In genomic region chr14:101521306-101521935, GRCh38 we compare ENCODE assay signal across 23 cellular contexts. TPM values are rescaled to one million over a fixed set of nuclear protein-coding genes. Genes with fewer than 3 reads are reported as not detected.
DNase-seq lines count a peak whose midpoint lies in the region; ATAC-seq and TF ChIP-seq lines count a peak whose summit lies in the region.
"Had no signal": no experiment of that assay in that cellular context is flagged by ENCODE, and none has a peak within 500 bp of the region (broad histone marks: within the 10 kb centered on the region; RNA-seq: fewer than 3 reads in every experiment).

No MANE protein-coding gene starts in this region.

- POLR2A ChIA-PET in MCF 10A (lab: Yijun Ruan, JAX): interaction anchor here (1.0 kb wide), 1 partner anchor 10 kb away, joined by 3 read pairs; no protein-coding TSS in a partner anchor

- H3K27me3 ChIP-seq in mammary epithelial cell (ENCODE audit: insufficient read depth, low read length) (no peaks in the 10 kb centered on the region), breast epithelium (no peaks in the 10 kb centered on the region), neuronal stem cell (ENCODE audit: control insufficient read depth in 3 of 3, insufficient read depth in 3 of 3, low read depth in 1 of 3, low read length in 3 of 3) (no peaks in the 10 kb centered on the region), upper lobe of left lung (no peaks in the 10 kb centered on the region)

- no peak overlapping the region for H2BK120ac ChIP-seq in neuronal stem cell (ENCODE audit: low read depth, low read length)

- peak overlapping the region; percentile 65 for H3K14ac ChIP-seq in neuronal stem cell (ENCODE audit: low read length)

- peak overlapping the region; percentile 31 for H4K8ac ChIP-seq in neuronal stem cell (ENCODE audit: low read depth, low read length)

- peaks cover 37% of the 10 kb centered on the region for H3K9me3 ChIP-seq in mammary epithelial cell (replicated peaks; ENCODE audit: insufficient read depth, low read length)
- H3K9me3 ChIP-seq in breast epithelium: no peaks in the 10 kb centered on the region
- no peaks in the 10 kb centered on the region for H3K9me3 ChIP-seq in neuronal stem cell (replicated peaks in 1 of 2; ENCODE audit: control insufficient read depth in 2 of 2, insufficient read depth in 1 of 2, low read depth in 1 of 2, low read length in 2 of 2)
- H3K9me3 ChIP-seq in upper lobe of left lung: no peaks in the 10 kb centered on the region

- no peak overlapping the region for H3K4me3 ChIP-seq in mammary epithelial cell (replicated peaks in 1 of 3; ENCODE audit: insufficient read depth in 1 of 3, low read depth in 2 of 3, low read length in 3 of 3)
- peak overlapping the region in 1 of 3 donors; percentile 35 for H3K4me3 ChIP-seq in breast epithelium
- H3K4me3 ChIP-seq in neuronal stem cell (ENCODE audit: low read length in 2 of 2): no peak overlapping the region
- no peak overlapping the region for H3K4me3 ChIP-seq in upper lobe of left lung

- WGBS in mammary epithelial cell (ENCODE audit: low coverage, missing lambda C conversion rate): 9% methylated on average over 11 of the region's 22 CpGs
- no CpG with 5 or more reads among the region's 22 CpGs for WGBS in neuronal stem cell (ENCODE audit: extremely low coverage in 2 of 2, insufficient read length in 2 of 2, insufficient replicate concordance in 1 of 2), 2 donors
- 75% methylated on average over 9 to 22 of the region's 22 CpGs for WGBS in upper lobe of left lung, 2 donors

- H2AK5ac ChIP-seq in neuronal stem cell (ENCODE audit: low read depth, low read length): peak overlapping the region; percentile 85

- DNase-seq in MCF 10A (ENCODE audit: unreplicated experiment) (peak; percentile 16), mammary epithelial cell (no peak), breast epithelium (ENCODE audit: low spot score in 2 of 2) (peak in 1 of 2 donors; percentile 55), neuronal stem cell (ENCODE audit: low spot score) (no peak), upper lobe of left lung (no peak), DMS53 (lab: John Stamatoyannopoulos, UW) (no peak)
- DNase-seq in stimulated activated CD4-positive, alpha-beta T cell treated with anti-CD3 and anti-CD28 coated beads, Interleukin-1b, Interleukin-23, amount 100 ng/mL, for 48 hours: no peak
- DNase-seq in activated naive CD8-positive, alpha-beta T cell treated with anti-CD3 and anti-CD28 coated beads for 36 hours: no peak
- DNase-seq: AML-193; CD4-positive, CD25-positive, alpha-beta regulatory T cell; COR-L47; DMS 273 treated with DMSO at 0.1 percent for 48 hours; KG1; NCI-H1417 treated with DMSO at 0.1 percent for 48 hours; NCI-H187 treated with DMSO at 0.1 percent for 48 hours; NCI-H2227 treated with DMSO at 0.1 percent for 48 hours; NCI-H510A treated with DMSO at 0.1 percent for 48 hours; NCI-H774; OCI-M1; SIG-M5 had no signal

- TF ChIP-seq POLR2A in breast epithelium (IDR thresholded peaks at IDR 0.05) (no peak), upper lobe of left lung (IDR thresholded peaks at IDR 0.05) (no peak)

- no peak overlapping the region for H3K4me3 Mint-ChIP-seq in MCF 10A (ENCODE audit: unreplicated experiment)
- no peak overlapping the region for H3K4me3 Mint-ChIP-seq in activated naive CD8-positive, alpha-beta T cell treated with anti-CD3 and anti-CD28 coated beads for 36 hours
- H3K4me3 Mint-ChIP-seq: CD4-positive, CD25-positive, alpha-beta regulatory T cell had no signal

- no peak overlapping the region for H3K23ac ChIP-seq in neuronal stem cell (ENCODE audit: low read depth, low read length, poor library complexity)

- peak overlapping the region; percentile 94 for H4K91ac ChIP-seq in neuronal stem cell (ENCODE audit: low read depth, low read length, poor library complexity)

- TF ChIP-seq EP300 in upper lobe of left lung (IDR thresholded peaks at IDR 0.05): no peak

- H3K27ac ChIP-seq in mammary epithelial cell (ENCODE audit: insufficient read depth, low read depth, low read length) (no peak overlapping the region), breast epithelium (peak overlapping the region; percentile 50 to 83), neuronal stem cell (replicated peaks; ENCODE audit: low read length) (no peak overlapping the region), upper lobe of left lung (peak overlapping the region in 3 of 4 donors; percentile 75 to 80 (median 79))
- H3K27ac ChIP-seq: 22Rv1 had no signal

- no TSS peak for BruUV-seq in MCF 10A (replicated peaks; lab: Mats Ljungman, UMichigan)
- no TSS peak for BruUV-seq in mammary epithelial cell (replicated peaks; lab: Mats Ljungman, UMichigan)

- H3K4me1 ChIP-seq in mammary epithelial cell (ENCODE audit: insufficient read depth, low read length): no peaks in the 10 kb centered on the region
- H3K4me1 ChIP-seq in breast epithelium: peaks cover 0 to 10% of the 10 kb centered on the region in 2 donors
- peaks cover 0 to 12% of the 10 kb centered on the region in 2 donors for H3K4me1 ChIP-seq in neuronal stem cell (ENCODE audit: control insufficient read depth in 2 of 2, insufficient read depth in 1 of 2, low read depth in 1 of 2, low read length in 2 of 2)
- peaks cover 38 to 49% (median 43%) of the 10 kb centered on the region in 4 donors for H3K4me1 ChIP-seq in upper lobe of left lung

- no peaks in the 10 kb centered on the region for H3K36me3 ChIP-seq in mammary epithelial cell (ENCODE audit: insufficient read depth, low read length)
- no peaks in the 10 kb centered on the region for H3K36me3 ChIP-seq in breast epithelium
- H3K36me3 ChIP-seq in neuronal stem cell (replicated peaks in 1 of 2; ENCODE audit: control insufficient read depth in 2 of 2, insufficient read depth in 2 of 2, low read length in 2 of 2): no peaks in the 10 kb centered on the region
- H3K36me3 ChIP-seq in upper lobe of left lung: no peaks in the 10 kb centered on the region

- peak in 1 of 2 donors; percentile 16 for ATAC-seq in upper lobe of left lung (ENCODE audit: low FRiP score in 2 of 2)
- ATAC-seq: HepG2 had no signal

- H3K36me3 Mint-ChIP-seq in MCF 10A (ENCODE audit: insufficient read depth, unreplicated experiment): no peaks in the 10 kb centered on the region
- H3K36me3 Mint-ChIP-seq in activated naive CD8-positive, alpha-beta T cell treated with anti-CD3 and anti-CD28 coated beads for 36 hours: no peaks in the 10 kb centered on the region
- H3K36me3 Mint-ChIP-seq: CD4-positive, CD25-positive, alpha-beta regulatory T cell had no signal

- no peak overlapping the region for H2AFZ ChIP-seq in mammary epithelial cell (ENCODE audit: low read depth, low read length)
- no peak overlapping the region for H2AFZ ChIP-seq in neuronal stem cell (ENCODE audit: low read length)

- no peaks in the 10 kb centered on the region for H4K20me1 ChIP-seq in mammary epithelial cell (ENCODE audit: insufficient read depth, low read length)

- H2BK5ac ChIP-seq in neuronal stem cell (ENCODE audit: low read length): peak overlapping the region; percentile 77

- TF ChIP-seq CTCF in MCF 10A (IDR thresholded peaks at IDR 0.05; ENCODE audit: unreplicated experiment) (no peak), mammary epithelial cell (conservative IDR thresholded peaks at IDR 0.05 in 1 of 2, IDR thresholded peaks at IDR 0.05 in 1 of 2; ENCODE audit: extremely low read depth in 1 of 2, insufficient read depth in 1 of 2, low read depth in 1 of 2, low read length in 2 of 2) (no peak), breast epithelium (IDR thresholded peaks at IDR 0.05) (no peak), upper lobe of left lung (IDR thresholded peaks at IDR 0.05) (no peak)

- H2BK12ac ChIP-seq in neuronal stem cell (ENCODE audit: low read length): peak overlapping the region; percentile 67

- CTCF ChIA-PET in MCF 10A (lab: Yijun Ruan, JAX): no interaction called here
- CTCF ChIA-PET in mammary epithelial cell (lab: Charles Lee; ENCODE audit: low non-redundant PET): no interaction called here

- H3K4me2 ChIP-seq in mammary epithelial cell (ENCODE audit: insufficient read depth, low read depth, low read length) (no peak overlapping the region), neuronal stem cell (ENCODE audit: insufficient read depth, low read length, poor library complexity, severe bottlenecking) (no peak overlapping the region)

- dilution Hi-C loops in mammary epithelial cell (cut with HindIII; ENCODE audit: low sequenced_read_pairs): no loop called here

- no peaks in the 10 kb centered on the region for H3K27me3 Mint-ChIP-seq in MCF 10A (ENCODE audit: insufficient read depth, unreplicated experiment)
- no peaks in the 10 kb centered on the region for H3K27me3 Mint-ChIP-seq in activated naive CD8-positive, alpha-beta T cell treated with anti-CD3 and anti-CD28 coated beads for 36 hours
- H3K27me3 Mint-ChIP-seq: CD4-positive, CD25-positive, alpha-beta regulatory T cell had no signal

- H3K9me3 Mint-ChIP-seq in MCF 10A (ENCODE audit: unreplicated experiment): no peaks in the 10 kb centered on the region
- H3K9me3 Mint-ChIP-seq in activated naive CD8-positive, alpha-beta T cell treated with anti-CD3 and anti-CD28 coated beads for 36 hours: no peaks in the 10 kb centered on the region

- no peaks in the 10 kb centered on the region for H3K79me2 ChIP-seq in mammary epithelial cell (ENCODE audit: insufficient read depth, low read length)

- peak overlapping the region; percentile 87 for H2BK15ac ChIP-seq in neuronal stem cell (ENCODE audit: low read length)

- H3K4ac ChIP-seq in neuronal stem cell (ENCODE audit: low read length): no peak overlapping the region

- no peaks in the 10 kb centered on the region for H3K79me1 ChIP-seq in neuronal stem cell (ENCODE audit: low read depth, low read length)

- H3K9ac ChIP-seq in mammary epithelial cell (ENCODE audit: insufficient read depth, low read length) (no peak overlapping the region), neuronal stem cell (ENCODE audit: low read depth, low read length, poor library complexity) (peak overlapping the region; percentile 36)

- no peak overlapping the region for H3K27ac Mint-ChIP-seq in MCF 10A (ENCODE audit: low read depth, unreplicated experiment)
- H3K27ac Mint-ChIP-seq in activated naive CD8-positive, alpha-beta T cell treated with anti-CD3 and anti-CD28 coated beads for 36 hours: no peak overlapping the region
- H3K27ac Mint-ChIP-seq: CD4-positive, CD25-positive, alpha-beta regulatory T cell had no signal

- H3K18ac ChIP-seq in neuronal stem cell (ENCODE audit: low read length): peak overlapping the region; percentile 93

- in situ Hi-C loops in mammary epithelial cell (cut with MboI; ENCODE audit: low sequenced_read_pairs in 2 of 2): no loop called here

- no peaks in the 10 kb centered on the region for H3K4me1 Mint-ChIP-seq in MCF 10A (ENCODE audit: insufficient read depth, unreplicated experiment)
- H3K4me1 Mint-ChIP-seq in activated naive CD8-positive, alpha-beta T cell treated with anti-CD3 and anti-CD28 coated beads for 36 hours: no peaks in the 10 kb centered on the region
- H3K4me1 Mint-ChIP-seq: CD4-positive, CD25-positive, alpha-beta regulatory T cell had no signal

- intact Hi-C loops in MCF 10A (cut with micrococcal nuclease) (no loop called here), mammary epithelial cell (cut with micrococcal nuclease) (no loop called here), breast epithelium (cut with DNase I; ENCODE audit: low total_unique reads) (no loop called here)

RNA-seq across cellular contexts. Expression of gene DIO3, which starts 39.9 kb away (rescaled TPM):
- total RNA-seq in MCF 10A (2022): not detected in 2 replicates
- not detected for total RNA-seq in mammary epithelial cell
- polyA plus RNA-seq in mammary epithelial cell: not detected
- polyA minus RNA-seq in mammary epithelial cell: not detected
- 1 to 10 TPM; 1.3 to 5.1 (median 1.6) TPM for total RNA-seq in breast epithelium
- 8.3 TPM for polyA plus RNA-seq in neuronal stem cell (2013, experiment 1 of 2)
- 7.9 TPM for polyA plus RNA-seq in neuronal stem cell (2013, experiment 2 of 2)
- 1 to 10 TPM in 4 of 6 donors, under 1 TPM in 2; 0.30 to 3.6 (median 1.9) TPM for total RNA-seq in upper lobe of left lung
- not detected for total RNA-seq in activated naive CD8-positive, alpha-beta T cell treated with anti-CD3 and anti-CD28 coated beads for 36 hours
- total RNA-seq: CD4-positive, CD25-positive, alpha-beta regulatory T cell; HepG2; RPMI7951 had no signal
- polyA plus RNA-seq: CD4-positive, CD25-positive, alpha-beta regulatory T cell; HepG2 had no signal

Comparison
In these comparisons a context has a peak if more than half of its experiments do, and no peak if none do; other contexts are left out.
1. H3K27ac ChIP-seq: peak in breast epithelium (2 of 2) and upper lobe of left lung (3 of 4); none in mammary epithelial cell (single experiment) and neuronal stem cell (single experiment).